In genomic region chr1:64320899-64321624, GRCh38 we compare ENCODE assay signal across 18 cellular contexts.
"Had no signal": no experiment of that assay in that cellular context is flagged by ENCODE, and none has a peak within 500 bp of the region (broad histone marks: within the 10 kb centered on the region; RNA-seq: fewer than 3 reads in every experiment).

No MANE protein-coding gene starts in this region.

- H2AFZ ChIP-seq: neural progenitor cell had no signal

- H3K4me1 ChIP-seq: neural progenitor cell, prostate gland had no signal

- H3K27ac Mint-ChIP-seq: activated CD4-positive, alpha-beta memory T cell treated with anti-CD3 and anti-CD28 coated beads, Interleukin-2, amount 10 ng/mL, durations not matched to agents 7 days and 5 days; activated CD8-positive, alpha-beta memory T cell treated with anti-CD3 and anti-CD28 coated beads, Interleukin-2, amount 10 ng/mL, durations not matched to agents 7 days and 5 days; activated naive CD8-positive, alpha-beta T cell treated with anti-CD3 and anti-CD28 coated beads for 36 hours; activated T-helper 17 cell treated with anti-CD3 and anti-CD28 coated beads, Interleukin-2, amount 50 U/mL, for 72 hours; naive B cell; neural progenitor cell; stimulated activated naive CD8-positive, alpha-beta T cell treated with anti-CD3 and anti-CD28 coated beads, Interleukin-15, Interleukin-2, amounts not matched to agents 100 ng/mL and 50 ng/mL, for 24 hours; type B pancreatic cell had no signal

- H3K27me3 ChIP-seq: dorsolateral prefrontal cortex, neural progenitor cell had no signal

- H3K9me3 Mint-ChIP-seq: activated CD4-positive, alpha-beta memory T cell treated with anti-CD3 and anti-CD28 coated beads, Interleukin-2, amount 10 ng/mL, durations not matched to agents 7 days and 5 days; activated naive CD8-positive, alpha-beta T cell treated with anti-CD3 and anti-CD28 coated beads for 36 hours; activated T-helper 17 cell treated with anti-CD3 and anti-CD28 coated beads, Interleukin-2, amount 50 U/mL, for 72 hours; naive B cell; neural progenitor cell; stimulated activated naive CD8-positive, alpha-beta T cell treated with anti-CD3 and anti-CD28 coated beads, Interleukin-15, Interleukin-2, amounts not matched to agents 100 ng/mL and 50 ng/mL, for 24 hours; type B pancreatic cell had no signal

- H3K4me3 Mint-ChIP-seq: activated CD4-positive, alpha-beta memory T cell treated with anti-CD3 and anti-CD28 coated beads, Interleukin-2, amount 10 ng/mL, durations not matched to agents 7 days and 5 days; activated CD8-positive, alpha-beta memory T cell treated with anti-CD3 and anti-CD28 coated beads, Interleukin-2, amount 10 ng/mL, durations not matched to agents 7 days and 5 days; activated naive CD8-positive, alpha-beta T cell treated with anti-CD3 and anti-CD28 coated beads for 36 hours; activated T-helper 17 cell treated with anti-CD3 and anti-CD28 coated beads, Interleukin-2, amount 50 U/mL, for 72 hours; naive B cell; neural progenitor cell; stimulated activated naive CD8-positive, alpha-beta T cell treated with anti-CD3 and anti-CD28 coated beads, Interleukin-15, Interleukin-2, amounts not matched to agents 100 ng/mL and 50 ng/mL, for 24 hours; type B pancreatic cell had no signal

- H3K27ac ChIP-seq: left ventricle myocardium inferior, neural progenitor cell, prostate gland had no signal

- H3K4me2 ChIP-seq: neural progenitor cell had no signal

- H3K27me3 Mint-ChIP-seq: type B pancreatic cell had no signal

- DNase-seq: activated CD4-positive, alpha-beta memory T cell treated with anti-CD3 and anti-CD28 coated beads, Interleukin-2, amount 10 ng/mL, durations not matched to agents 7 days and 5 days; activated CD4-positive, alpha-beta T cell treated with anti-CD3 and anti-CD28 coated beads for 48 hours; activated CD4-positive, CD25-positive, alpha-beta regulatory T cell; activated CD8-positive, alpha-beta memory T cell treated with anti-CD3 and anti-CD28 coated beads, Interleukin-2, amount 10 ng/mL, durations not matched to agents 7 days and 5 days; activated naive CD4-positive, alpha-beta T cell; activated naive CD8-positive, alpha-beta T cell treated with anti-CD3 and anti-CD28 coated beads for 36 hours; amniotic stem cell; dorsolateral prefrontal cortex; foreskin melanocyte; kidney; left ventricle myocardium inferior; naive B cell; right cardiac atrium had no signal

- H3K4me3 ChIP-seq: dorsolateral prefrontal cortex, left ventricle myocardium inferior, neural progenitor cell, prostate gland had no signal

- H3K36me3 Mint-ChIP-seq: activated CD8-positive, alpha-beta memory T cell treated with anti-CD3 and anti-CD28 coated beads, Interleukin-2, amount 10 ng/mL, durations not matched to agents 7 days and 5 days; activated naive CD8-positive, alpha-beta T cell treated with anti-CD3 and anti-CD28 coated beads for 36 hours; naive B cell; neural progenitor cell; type B pancreatic cell had no signal

- H3K9ac ChIP-seq: neural progenitor cell had no signal

- H3K9me3 ChIP-seq: left ventricle myocardium inferior, prostate gland had no signal

- H3K4me1 Mint-ChIP-seq: activated CD4-positive, alpha-beta memory T cell treated with anti-CD3 and anti-CD28 coated beads, Interleukin-2, amount 10 ng/mL, durations not matched to agents 7 days and 5 days; activated CD8-positive, alpha-beta memory T cell treated with anti-CD3 and anti-CD28 coated beads, Interleukin-2, amount 10 ng/mL, durations not matched to agents 7 days and 5 days; activated naive CD8-positive, alpha-beta T cell treated with anti-CD3 and anti-CD28 coated beads for 36 hours; activated T-helper 17 cell treated with anti-CD3 and anti-CD28 coated beads, Interleukin-2, amount 50 U/mL, for 72 hours; naive B cell; neural progenitor cell had no signal

- H3K36me3 ChIP-seq: left ventricle myocardium inferior, neural progenitor cell, prostate gland had no signal
